18 cellular contexts compared by ENCODE assay signal in genomic region chr17:14311979-14312378, GRCh38.
"Had no signal": no experiment of that assay in that cellular context is flagged by ENCODE, and none has a peak within 500 bp of the region (broad histone marks: within the 10 kb centered on the region; RNA-seq: fewer than 3 reads in every experiment).

No MANE protein-coding gene starts in this region.

- ATAC-seq: mucosa of descending colon; naive thymus-derived CD8-positive, alpha-beta T cell; psoas muscle; WTC11 had no signal

- H3K27ac ChIP-seq: coronary artery, epithelial cell of prostate, psoas muscle, transverse colon had no signal

- H3K4me3 ChIP-seq: adrenal gland, coronary artery, mucosa of descending colon, psoas muscle, transverse colon had no signal

- DNase-seq: activated CD4-positive, alpha-beta T cell treated with anti-CD3 and anti-CD28 coated beads, Interleukin-2, amount 10 ng/mL, durations not matched to agents 7 days and 5 days; activated naive CD4-positive, alpha-beta T cell treated with anti-CD3 and anti-CD28 coated beads, Interleukin-2, amount 50 U/mL, for 16 hours; activated T-cell treated with anti-CD3 and anti-CD28 coated beads, Interleukin-2, amount 50 U/mL, for 1 hour; caudate nucleus; effector CD8-positive, alpha-beta T cell; kidney glomerular epithelial cell; mammary epithelial cell; mucosa of descending colon; naive thymus-derived CD8-positive, alpha-beta T cell; psoas muscle; stimulated activated CD4-positive, alpha-beta T cell treated with anti-CD3 and anti-CD28 coated beads, Interleukin-12 subunit alpha, Interleukin-12 subunit beta, amount 100 ng/mL, for 4 hours; stimulated activated naive CD4-positive, alpha-beta T cell; substantia nigra; transverse colon had no signal

- H3K36me3 ChIP-seq: adrenal gland, transverse colon had no signal

- H3K9me3 ChIP-seq: adrenal gland, mucosa of descending colon, psoas muscle, transverse colon had no signal

- H3K27me3 Mint-ChIP-seq: naive thymus-derived CD8-positive, alpha-beta T cell had no signal

- H3K27me3 ChIP-seq: adrenal gland had no signal

- H3K4me3 Mint-ChIP-seq: activated CD4-positive, alpha-beta T cell treated with anti-CD3 and anti-CD28 coated beads, Interleukin-2, amount 10 ng/mL, durations not matched to agents 7 days and 5 days had no signal

- H3K27ac Mint-ChIP-seq: activated CD4-positive, alpha-beta T cell treated with anti-CD3 and anti-CD28 coated beads, Interleukin-2, amount 10 ng/mL, durations not matched to agents 7 days and 5 days had no signal

- H3K9me3 Mint-ChIP-seq: activated CD4-positive, alpha-beta T cell treated with anti-CD3 and anti-CD28 coated beads, Interleukin-2, amount 10 ng/mL, durations not matched to agents 7 days and 5 days; naive thymus-derived CD8-positive, alpha-beta T cell had no signal
